Comparison of ENCODE assay signal across 1 cellular context in the genomic region with DNA sequence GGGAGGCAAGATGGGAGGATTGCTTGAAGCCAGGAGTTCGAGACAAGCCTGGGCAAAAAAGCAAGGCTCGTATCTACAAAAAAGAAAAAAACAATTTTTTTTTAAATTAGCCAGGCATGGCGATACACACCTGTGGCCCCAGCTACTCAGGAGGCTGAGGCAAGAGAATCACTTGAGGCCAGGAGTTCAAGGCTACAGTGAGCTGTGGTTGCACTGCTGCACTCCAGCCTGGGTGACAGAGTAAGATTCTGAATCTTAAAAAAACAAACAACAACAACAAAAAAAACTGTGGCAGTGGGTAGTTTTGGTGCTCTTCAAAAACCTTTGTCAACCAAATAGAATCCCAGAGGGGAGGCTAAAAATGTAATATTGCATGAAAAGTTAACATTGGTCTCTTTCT.
TF ChIP-seq lines count a peak whose summit lies in the region.

No MANE protein-coding gene starts in this region.

TF ChIP-seq in K562, 482 proteins besides CTCF, POLR2A, EP300 and RAD21:
- TF ChIP-seq MCM5 (IDR thresholded peaks at IDR 0.05; ENCODE audit: low read depth) (no peak), JUN (IDR thresholded peaks at IDR 0.05; ENCODE audit: borderline replicate concordance, low read depth, low read length) (no peak), JUN (CRISPR knock-in tag; IDR thresholded peaks at IDR 0.05; ENCODE audit: borderline replicate concordance) (no peak)
- TF ChIP-seq, protein P1, sequence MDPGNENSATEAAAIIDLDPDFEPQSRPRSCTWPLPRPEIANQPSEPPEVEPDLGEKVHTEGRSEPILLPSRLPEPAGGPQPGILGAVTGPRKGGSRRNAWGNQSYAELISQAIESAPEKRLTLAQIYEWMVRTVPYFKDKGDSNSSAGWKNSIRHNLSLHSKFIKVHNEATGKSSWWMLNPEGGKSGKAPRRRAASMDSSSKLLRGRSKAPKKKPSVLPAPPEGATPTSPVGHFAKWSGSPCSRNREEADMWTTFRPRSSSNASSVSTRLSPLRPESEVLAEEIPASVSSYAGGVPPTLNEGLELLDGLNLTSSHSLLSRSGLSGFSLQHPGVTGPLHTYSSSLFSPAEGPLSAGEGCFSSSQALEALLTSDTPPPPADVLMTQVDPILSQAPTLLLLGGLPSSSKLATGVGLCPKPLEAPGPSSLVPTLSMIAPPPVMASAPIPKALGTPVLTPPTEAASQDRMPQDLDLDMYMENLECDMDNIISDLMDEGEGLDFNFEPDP (CRISPR knock-in tag; IDR thresholded peaks at IDR 0.05): no peak
- TF ChIP-seq, protein P2, sequence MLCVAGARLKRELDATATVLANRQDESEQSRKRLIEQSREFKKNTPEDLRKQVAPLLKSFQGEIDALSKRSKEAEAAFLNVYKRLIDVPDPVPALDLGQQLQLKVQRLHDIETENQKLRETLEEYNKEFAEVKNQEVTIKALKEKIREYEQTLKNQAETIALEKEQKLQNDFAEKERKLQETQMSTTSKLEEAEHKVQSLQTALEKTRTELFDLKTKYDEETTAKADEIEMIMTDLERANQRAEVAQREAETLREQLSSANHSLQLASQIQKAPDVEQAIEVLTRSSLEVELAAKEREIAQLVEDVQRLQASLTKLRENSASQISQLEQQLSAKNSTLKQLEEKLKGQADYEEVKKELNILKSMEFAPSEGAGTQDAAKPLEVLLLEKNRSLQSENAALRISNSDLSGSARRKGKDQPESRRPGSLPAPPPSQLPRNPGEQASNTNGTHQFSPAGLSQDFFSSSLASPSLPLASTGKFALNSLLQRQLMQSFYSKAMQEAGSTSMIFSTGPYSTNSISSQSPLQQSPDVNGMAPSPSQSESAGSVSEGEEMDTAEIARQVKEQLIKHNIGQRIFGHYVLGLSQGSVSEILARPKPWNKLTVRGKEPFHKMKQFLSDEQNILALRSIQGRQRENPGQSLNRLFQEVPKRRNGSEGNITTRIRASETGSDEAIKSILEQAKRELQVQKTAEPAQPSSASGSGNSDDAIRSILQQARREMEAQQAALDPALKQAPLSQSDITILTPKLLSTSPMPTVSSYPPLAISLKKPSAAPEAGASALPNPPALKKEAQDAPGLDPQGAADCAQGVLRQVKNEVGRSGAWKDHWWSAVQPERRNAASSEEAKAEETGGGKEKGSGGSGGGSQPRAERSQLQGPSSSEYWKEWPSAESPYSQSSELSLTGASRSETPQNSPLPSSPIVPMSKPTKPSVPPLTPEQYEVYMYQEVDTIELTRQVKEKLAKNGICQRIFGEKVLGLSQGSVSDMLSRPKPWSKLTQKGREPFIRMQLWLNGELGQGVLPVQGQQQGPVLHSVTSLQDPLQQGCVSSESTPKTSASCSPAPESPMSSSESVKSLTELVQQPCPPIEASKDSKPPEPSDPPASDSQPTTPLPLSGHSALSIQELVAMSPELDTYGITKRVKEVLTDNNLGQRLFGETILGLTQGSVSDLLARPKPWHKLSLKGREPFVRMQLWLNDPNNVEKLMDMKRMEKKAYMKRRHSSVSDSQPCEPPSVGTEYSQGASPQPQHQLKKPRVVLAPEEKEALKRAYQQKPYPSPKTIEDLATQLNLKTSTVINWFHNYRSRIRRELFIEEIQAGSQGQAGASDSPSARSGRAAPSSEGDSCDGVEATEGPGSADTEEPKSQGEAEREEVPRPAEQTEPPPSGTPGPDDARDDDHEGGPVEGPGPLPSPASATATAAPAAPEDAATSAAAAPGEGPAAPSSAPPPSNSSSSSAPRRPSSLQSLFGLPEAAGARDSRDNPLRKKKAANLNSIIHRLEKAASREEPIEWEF (CRISPR knock-in tag; IDR thresholded peaks at IDR 0.05): 0 out of 2 replicates have a peak, but pooled peaks have one; percentile 52
- TF ChIP-seq, protein P3, sequence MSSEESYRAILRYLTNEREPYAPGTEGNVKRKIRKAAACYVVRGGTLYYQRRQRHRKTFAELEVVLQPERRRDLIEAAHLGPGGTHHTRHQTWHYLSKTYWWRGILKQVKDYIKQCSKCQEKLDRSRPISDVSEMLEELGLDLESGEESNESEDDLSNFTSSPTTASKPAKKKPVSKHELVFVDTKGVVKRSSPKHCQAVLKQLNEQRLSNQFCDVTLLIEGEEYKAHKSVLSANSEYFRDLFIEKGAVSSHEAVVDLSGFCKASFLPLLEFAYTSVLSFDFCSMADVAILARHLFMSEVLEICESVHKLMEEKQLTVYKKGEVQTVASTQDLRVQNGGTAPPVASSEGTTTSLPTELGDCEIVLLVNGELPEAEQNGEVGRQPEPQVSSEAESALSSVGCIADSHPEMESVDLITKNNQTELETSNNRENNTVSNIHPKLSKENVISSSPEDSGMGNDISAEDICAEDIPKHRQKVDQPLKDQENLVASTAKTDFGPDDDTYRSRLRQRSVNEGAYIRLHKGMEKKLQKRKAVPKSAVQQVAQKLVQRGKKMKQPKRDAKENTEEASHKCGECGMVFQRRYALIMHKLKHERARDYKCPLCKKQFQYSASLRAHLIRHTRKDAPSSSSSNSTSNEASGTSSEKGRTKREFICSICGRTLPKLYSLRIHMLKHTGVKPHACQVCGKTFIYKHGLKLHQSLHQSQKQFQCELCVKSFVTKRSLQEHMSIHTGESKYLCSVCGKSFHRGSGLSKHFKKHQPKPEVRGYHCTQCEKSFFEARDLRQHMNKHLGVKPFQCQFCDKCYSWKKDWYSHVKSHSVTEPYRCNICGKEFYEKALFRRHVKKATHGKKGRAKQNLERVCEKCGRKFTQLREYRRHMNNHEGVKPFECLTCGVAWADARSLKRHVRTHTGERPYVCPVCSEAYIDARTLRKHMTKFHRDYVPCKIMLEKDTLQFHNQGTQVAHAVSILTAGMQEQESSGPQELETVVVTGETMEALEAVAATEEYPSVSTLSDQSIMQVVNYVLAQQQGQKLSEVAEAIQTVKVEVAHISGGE (CRISPR knock-in tag; IDR thresholded peaks at IDR 0.05): 0 out of 6 replicates have a peak, but pooled peaks of 1 of the 3 experiments have one; percentile 18
